In the genomic region with DNA sequence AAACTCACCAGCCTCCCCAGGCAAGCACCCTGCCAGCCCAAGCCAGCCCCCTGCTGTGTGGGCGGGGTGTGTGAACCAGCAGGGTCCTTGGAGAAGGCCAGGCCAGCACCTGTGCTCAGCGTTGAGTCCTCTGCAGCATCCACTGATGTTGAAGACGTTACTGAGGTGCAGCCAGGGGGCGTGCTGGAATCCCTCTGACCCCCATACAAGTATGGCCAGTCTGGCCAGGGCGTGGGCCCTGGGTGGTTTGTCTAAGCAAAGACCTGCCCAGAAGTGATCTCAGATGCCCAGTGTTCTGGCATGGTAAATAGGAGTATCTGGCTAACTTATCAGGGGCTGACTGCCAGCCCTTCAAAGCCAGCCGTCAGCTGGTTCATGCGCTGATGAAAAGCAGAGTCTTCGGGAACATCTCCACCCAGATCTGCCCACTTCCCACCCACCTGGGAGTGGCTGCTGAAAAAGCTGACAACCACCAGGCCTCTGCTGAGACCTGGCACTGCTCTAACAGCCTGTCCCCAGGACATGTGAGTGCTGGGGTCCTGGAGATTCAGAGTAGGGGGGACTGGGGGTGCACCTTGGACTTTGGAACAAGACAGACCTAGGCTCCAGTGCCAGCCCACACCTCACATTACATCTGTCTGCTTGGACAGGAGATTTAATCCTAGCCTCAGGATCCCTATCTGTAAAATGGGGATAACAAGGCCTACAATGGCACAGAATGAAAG, we compare ENCODE assay signal across 8 cellular contexts. TPM values are rescaled to one million over a fixed set of nuclear protein-coding genes. Genes with fewer than 3 reads are reported as not detected.
A peak's percentile ranks its signal among the peaks of the same experiment; 100 is the strongest.
DNase-seq lines count a peak whose midpoint lies in the region; ATAC-seq and TF ChIP-seq lines count a peak whose summit lies in the region.

No MANE protein-coding gene starts in this region.

- DNase-seq in NCI-H146 treated with DMSO at 0.1 percent for 48 hours (lab: John Stamatoyannopoulos, UW; ENCODE audit: unreplicated experiment) = peak; percentile 2
- DNase-seq in NCI-H146 (lab: John Stamatoyannopoulos, UW) = no peak
- peak; percentile 63 to 80 (median 74) for DNase-seq in body of pancreas
- DNase-seq in left colon = peak; percentile 83 to 91
- DNase-seq in tibial nerve (ENCODE audit: low spot score in 2 of 2) = peak in 1 of 2 donors; percentile 31
- no peak for DNase-seq in ovary
- no peak for DNase-seq in AG08395 (ENCODE audit: low spot score)
- no peak for DNase-seq in activated CD4-positive, alpha-beta T cell treated with anti-CD3 and anti-CD28 coated beads, Interleukin-2, amount 50 U/mL, for 1 hour

- TF ChIP-seq POLR2A in body of pancreas (IDR thresholded peaks at IDR 0.05) (peak in 2 of 3 donors; percentile 31 to 39), tibial nerve (IDR thresholded peaks at IDR 0.05) (no peak), ovary (IDR thresholded peaks at IDR 0.05) (no peak)

- H3K4me1 ChIP-seq in body of pancreas = peaks cover 89% of the 10 kb centered on the region
- H3K4me1 ChIP-seq in tibial nerve = peaks cover 0 to 76% (median 29%) of the 10 kb centered on the region in 4 donors
- H3K4me1 ChIP-seq in ovary (ENCODE audit: insufficient read depth) = peaks cover 36% of the 10 kb centered on the region

- H3K9me3 ChIP-seq in body of pancreas = no peaks in the 10 kb centered on the region
- no peaks in the 10 kb centered on the region for H3K9me3 ChIP-seq in tibial nerve
- H3K9me3 ChIP-seq in ovary = no peaks in the 10 kb centered on the region

- H3K27me3 ChIP-seq in body of pancreas (no peaks in the 10 kb centered on the region), tibial nerve (no peaks in the 10 kb centered on the region), ovary (no peaks in the 10 kb centered on the region)

- no peaks in the 10 kb centered on the region for H3K36me3 ChIP-seq in body of pancreas (replicated peaks in 1 of 2; ENCODE audit: insufficient read depth in 1 of 2, low read depth in 2 of 2)
- no peaks in the 10 kb centered on the region for H3K36me3 ChIP-seq in tibial nerve
- no peaks in the 10 kb centered on the region for H3K36me3 ChIP-seq in ovary

- no peak overlapping the region for H3K4me3 ChIP-seq in body of pancreas
- H3K4me3 ChIP-seq in tibial nerve = no peak overlapping the region
- no peak overlapping the region for H3K4me3 ChIP-seq in ovary

- ATAC-seq in body of pancreas (peak; percentile 31), left colon (peak; percentile 71)

- 32% methylated on average over 8 of the region's 8 CpGs; no CpG with 5 or more reads in 1 of the 2 donors for WGBS in body of pancreas, 2 donors
- WGBS in tibial nerve, 2 donors = 59 to 67% methylated on average over 5 to 6 of the region's 8 CpGs
- 58 to 69% (median 61%) methylated on average over 7 to 8 of the region's 8 CpGs for WGBS in ovary, 3 donors

- TF ChIP-seq CTCF in body of pancreas (IDR thresholded peaks at IDR 0.05) (peak in 6 of 7 experiments; percentile 11 to 46 (median 33)), tibial nerve (IDR thresholded peaks at IDR 0.05) (peak in 2 of 5 experiments; percentile 17 to 42), ovary (IDR thresholded peaks at IDR 0.05) (no peak)

- TF ChIP-seq EP300 in tibial nerve (IDR thresholded peaks at IDR 0.05) (peak in 1 of 2 donors; percentile 65), ovary (IDR thresholded peaks at IDR 0.05) (no peak)

- H3K27ac ChIP-seq in body of pancreas (peak overlapping the region; percentile 74 to 91 (median 89)), tibial nerve (peak overlapping the region; percentile 71 to 89 (median 78)), ovary (peak overlapping the region in 1 of 2 donors; percentile 48)

- intact Hi-C loops in body of pancreas (cut with DNase I) = no loop called here
- intact Hi-C loops in left colon (cut with DNase I, micrococcal nuclease) = no loop called here
- intact Hi-C loops in ovary (cut with DNase I) = loop anchor here in 1 of 4 donors (5.0 kb wide), 1 partner anchor 39 kb away; a partner anchor contains a TSS

RNA-seq across cellular contexts. Expression of a gene that starts 41.1 kb away (rescaled TPM):
- total RNA-seq in body of pancreas = 10 to 100 TPM; 84.8 to 93.6 TPM
- total RNA-seq in left colon = 100 to 1,000 TPM in 1 of 2 donors, 10 to 100 TPM in 1; 89.9 to 132 TPM
- 100 to 1,000 TPM; 130 to 273 (median 152) TPM for total RNA-seq in tibial nerve
- total RNA-seq in ovary = 100 to 1,000 TPM in 5 of 7 donors, 10 to 100 TPM in 2; 39.0 to 203 (median 138) TPM
- polyA plus RNA-seq in ovary = 100 to 1,000 TPM in 1 of 2 donors, 10 to 100 TPM in 1; 60.3 to 178 TPM

Comparison
In these comparisons a context has a peak if more than half of its experiments do, and no peak if none do; other contexts are left out.
1. DNase-seq: peak in NCI-H146 treated with DMSO at 0.1 percent for 48 hours (single experiment), body of pancreas (4 of 4) and left colon (2 of 2); none in NCI-H146 (single experiment), ovary (0 of 5), AG08395 (single experiment) and activated CD4-positive, alpha-beta T cell treated with anti-CD3 and anti-CD28 coated beads, Interleukin-2, amount 50 U/mL, for 1 hour (single experiment).
2. CTCF ChIP-seq: peak in body of pancreas (6 of 7); none in ovary (0 of 3).
3. POLR2A ChIP-seq: peak in body of pancreas (2 of 3); none in tibial nerve (0 of 2) and ovary (single experiment).